In genomic region chr13:24922390-24923304, GRCh38 we compare ENCODE assay signal across 8 cellular contexts.
DNase-seq lines count a peak whose midpoint lies in the region; ATAC-seq and TF ChIP-seq lines count a peak whose summit lies in the region.

No MANE protein-coding gene starts in this region.

- H3K4me3 Mint-ChIP-seq in activated naive CD8-positive, alpha-beta T cell: peak overlapping the region; percentile 97

- H3K36me3 ChIP-seq in testis (ENCODE audit: low read depth, missing control alignments): no peaks in the 10 kb centered on the region

- no peaks in the 10 kb centered on the region for H3K36me3 Mint-ChIP-seq in activated naive CD8-positive, alpha-beta T cell

- peaks cover 13% of the 10 kb centered on the region for H3K4me1 Mint-ChIP-seq in activated naive CD8-positive, alpha-beta T cell (ENCODE audit: low read depth)

- peak; percentile 93 for DNase-seq in GM10248 (ENCODE audit: extremely low spot score)
- peak; percentile 94 for DNase-seq in NCI-H1048 (lab: John Stamatoyannopoulos, UW)
- peak; percentile 97 for DNase-seq in glomerular visceral epithelial cell (ENCODE audit: extremely low spot score)
- peak; percentile 86 for DNase-seq in omental fat pad (ENCODE audit: low spot score)
- peak; percentile 98 for DNase-seq in testis

- POLR2A ChIA-PET in GM10248 (lab: Yijun Ruan, JAX): no interaction called here

- H3K4me1 ChIP-seq in testis: no peaks in the 10 kb centered on the region

- CTCF ChIA-PET in GM10248 (lab: Yijun Ruan, JAX): no interaction called here

- H3K4me3 ChIP-seq in testis: peak overlapping the region; percentile 70 to 85

- no peaks in the 10 kb centered on the region for H3K9me3 Mint-ChIP-seq in activated naive CD8-positive, alpha-beta T cell (ENCODE audit: low read depth)

- H3K27me3 ChIP-seq in testis: no peaks in the 10 kb centered on the region

- TF ChIP-seq CTCF in GM10248 (IDR thresholded peaks at IDR 0.05; ENCODE audit: control extremely low read depth, extremely low read depth, low read depth, missing control alignments): peak; percentile 7
- TF ChIP-seq CTCF in omental fat pad (IDR thresholded peaks at IDR 0.05): no peak
- peak in 1 of 3 experiments; percentile 10 for TF ChIP-seq CTCF in testis (IDR thresholded peaks at IDR 0.05)

- H3K9me3 ChIP-seq in testis: no peaks in the 10 kb centered on the region

- peak overlapping the region; percentile 90 for H3K27ac Mint-ChIP-seq in activated naive CD8-positive, alpha-beta T cell

- peak overlapping the region; percentile 76 to 91 for H3K27ac ChIP-seq in testis

- ATAC-seq in HG02588 (IDR thresholded peaks at IDR 0.05; ENCODE audit: unreplicated experiment): peak; percentile 93
- peak; percentile 99 for ATAC-seq in SK-N-SH treated with all-trans-retinoic acid at 6 μM for 48 hours
- ATAC-seq in omental fat pad (ENCODE audit: low FRiP score): peak; percentile 100

- intact Hi-C loops in testis (cut with DNase I; ENCODE audit: low total_unique reads): no loop called here

- WGBS in testis, 2 donors: 1% methylated on average over 28 to 83 of the region's 86 CpGs

- peak; percentile 48 for TF ChIP-seq POLR2A in testis (IDR thresholded peaks at IDR 0.05)

- H3K27me3 Mint-ChIP-seq in activated naive CD8-positive, alpha-beta T cell: no peaks in the 10 kb centered on the region

TF ChIP-seq in SK-N-SH treated with all-trans-retinoic acid at 6 μM for 48 hours, 23 proteins besides CTCF, POLR2A, EP300 and RAD21:
- TF ChIP-seq OSR1 (CRISPR knock-in tag; IDR thresholded peaks at IDR 0.05) (no peak), TCF4 (CRISPR knock-in tag; IDR thresholded peaks at IDR 0.05; ENCODE audit: borderline replicate concordance) (no peak), ZC3H10 (CRISPR knock-in tag; IDR thresholded peaks at IDR 0.05) (no peak), ZFP3 (CRISPR knock-in tag; IDR thresholded peaks at IDR 0.05) (no peak), POU6F1 (CRISPR knock-in tag; IDR thresholded peaks at IDR 0.05; ENCODE audit: borderline replicate concordance, low read depth) (no peak), ARNTL (CRISPR knock-in tag; IDR thresholded peaks at IDR 0.05; ENCODE audit: borderline replicate concordance, low read depth) (no peak), TSHZ2 (CRISPR knock-in tag; IDR thresholded peaks at IDR 0.05) (no peak), ZNF8 (CRISPR knock-in tag; IDR thresholded peaks at IDR 0.05) (no peak), ESRRG (CRISPR knock-in tag; IDR thresholded peaks at IDR 0.05) (no peak), CSDC2 (CRISPR knock-in tag; IDR thresholded peaks at IDR 0.05) (no peak), RARB (CRISPR knock-in tag; IDR thresholded peaks at IDR 0.05) (no peak), PPARA (CRISPR knock-in tag; IDR thresholded peaks at IDR 0.05; ENCODE audit: borderline replicate concordance) (no peak), CREB5 (CRISPR knock-in tag; IDR thresholded peaks at IDR 0.05; ENCODE audit: low read depth) (no peak)

Comparison
In these comparisons a context has a peak if more than half of its experiments do, and no peak if none do; other contexts are left out.
1. Peak in every context shown above with its lines: DNase-seq, ATAC-seq, H3K4me3 ChIP-seq and H3K27ac ChIP-seq.